In genomic region chr4:48478273-48478672, GRCh38 we compare ENCODE assay signal across 1 cellular context.
TF ChIP-seq lines count a peak whose summit lies in the region.

No MANE protein-coding gene starts in this region.

TF ChIP-seq in GM23338, 12 proteins besides CTCF, POLR2A, EP300 and RAD21 (continued from another document):
- TF ChIP-seq REST (IDR thresholded peaks at IDR 0.05; ENCODE audit: unreplicated experiment) (no peak), ZNF114 (CRISPR knock-in tag; IDR thresholded peaks at IDR 0.05) (no peak), POLR2AphosphoS5 (IDR thresholded peaks at IDR 0.05; ENCODE audit: low read depth) (no peak), CREB1 (CRISPR knock-in tag; IDR thresholded peaks at IDR 0.05; ENCODE audit: low read depth) (no peak)
